Comparison of ENCODE assay signal across 1 cellular context in genomic region chr17:17955790-17956341, GRCh38. TPM values are rescaled to one million over a fixed set of nuclear protein-coding genes. Genes with fewer than 3 reads are reported as not detected.
"Had no signal": no experiment of that assay in that cellular context is flagged by ENCODE, and none has a peak within 500 bp of the region (broad histone marks: within the 10 kb centered on the region; RNA-seq: fewer than 3 reads in every experiment).

No MANE protein-coding gene starts in this region.

RNA-seq across cellular contexts. Expression of gene DRC3, which starts 16.8 kb away (rescaled TPM):
- total RNA-seq: T-helper 1 cell treated with Interleukin-12 subunit alpha and Interleukin-12 subunit beta and Interleukin-4 antibody, amounts not matched to agents 30 ng/mL and 1 ng/mL, for 36 hours had no signal
